ENCODE assay signal across 15 cellular contexts in the genomic region with DNA sequence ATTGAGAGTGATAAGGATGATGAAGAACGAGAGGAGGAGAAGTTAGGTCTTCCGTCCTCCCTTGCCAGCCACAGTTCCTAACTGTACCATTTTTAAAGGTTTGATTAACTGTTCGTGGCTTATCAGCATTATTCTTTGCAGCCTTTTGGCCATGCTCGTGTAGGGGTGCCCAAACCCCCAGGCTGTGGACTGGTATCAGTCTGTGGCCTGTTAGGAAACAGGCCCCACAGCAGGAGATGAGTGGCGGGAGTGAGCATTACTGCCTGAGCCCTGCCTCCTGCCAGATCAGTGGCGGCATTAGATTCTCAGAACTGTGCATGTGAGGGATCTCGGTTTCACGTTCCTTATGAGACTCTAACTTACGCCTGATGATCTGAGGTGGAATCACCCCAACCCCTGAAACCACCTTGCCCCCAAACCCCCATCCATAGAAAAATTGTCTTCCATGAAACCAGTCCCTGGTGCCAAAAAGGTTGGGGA.
"Had no signal": no experiment of that assay in that cellular context is flagged by ENCODE, and none has a peak within 500 bp of the region (broad histone marks: within the 10 kb centered on the region; RNA-seq: fewer than 3 reads in every experiment).

No MANE protein-coding gene starts in this region.

- H3K27ac ChIP-seq: gastrocnemius medialis, heart left ventricle, lower lobe of right lung, pancreas, spleen, stomach, testis had no signal

- DNase-seq: activated CD4-positive, alpha-beta T cell treated with anti-CD3 and anti-CD28 coated beads, Interleukin-2, amount 10 ng/mL, durations not matched to agents 24 days and 14 days; activated CD4-positive, CD25-positive, alpha-beta regulatory T cell; activated CD8-positive, alpha-beta T cell treated with anti-CD3 and anti-CD28 coated beads, Interleukin-2, amount 10 ng/mL, durations not matched to agents 7 days and 5 days; activated naive CD4-positive, alpha-beta T cell; activated naive CD8-positive, alpha-beta T cell treated with anti-CD3 and anti-CD28 coated beads, Interleukin-2, amount 10 ng/mL, durations not matched to agents 7 days and 5 days; erythroblast; gastrocnemius medialis; heart left ventricle; left colon; lower lobe of right lung; midbrain; pancreas; spleen; stomach; testis had no signal

- H3K27me3 ChIP-seq: gastrocnemius medialis, heart left ventricle, pancreas, spleen, stomach, testis had no signal

- FAIRE-seq: pancreas had no signal

- H3K4me3 ChIP-seq: gastrocnemius medialis, heart left ventricle, lower lobe of right lung, pancreas, spleen, stomach, testis had no signal

- H3K36me3 ChIP-seq: gastrocnemius medialis, lower lobe of right lung, pancreas, spleen, stomach had no signal
